Comparison of ENCODE assay signal across 10 cellular contexts in the genomic region with DNA sequence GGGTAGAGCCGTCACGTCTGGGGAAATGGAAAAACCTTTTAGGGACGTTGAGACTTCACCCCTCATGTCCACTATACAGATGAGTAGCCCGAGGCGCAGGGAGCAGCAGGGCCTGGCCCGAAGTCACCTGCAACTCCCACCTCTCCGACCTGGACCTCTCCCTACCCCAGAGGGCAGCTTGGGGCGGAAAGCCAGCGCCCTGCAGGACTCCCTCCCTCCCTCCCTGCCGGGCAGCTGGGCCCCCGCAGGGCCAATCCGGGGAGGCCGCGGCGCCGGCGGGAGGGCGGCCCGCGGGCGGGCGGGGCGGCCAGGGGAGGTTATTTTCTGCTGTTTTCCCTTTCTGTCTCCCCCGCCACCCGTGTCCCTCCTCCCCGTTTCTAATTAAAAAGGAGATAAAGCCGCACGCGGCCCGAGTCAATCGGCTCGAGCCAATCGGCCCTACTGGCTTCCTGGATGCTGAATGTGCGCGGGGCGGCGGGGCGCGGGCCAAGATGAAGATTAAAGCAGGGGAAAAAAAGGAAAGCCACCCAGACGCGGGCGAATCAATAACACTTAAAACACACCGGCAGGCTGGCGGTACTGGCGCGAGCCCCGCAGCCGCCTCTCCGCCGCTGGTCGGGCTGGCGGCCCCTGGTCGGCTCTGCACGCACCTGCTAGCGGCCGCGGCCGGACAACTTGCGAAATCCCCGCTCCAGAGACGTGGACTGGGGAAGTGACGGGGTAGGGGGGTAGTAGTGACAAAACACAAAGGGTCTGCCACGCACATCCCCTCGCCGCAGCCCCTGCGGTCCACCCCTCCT. TPM values are rescaled to one million over a fixed set of nuclear protein-coding genes. Genes with fewer than 3 reads are reported as not detected.
DNase-seq lines count a peak whose midpoint lies in the region; ATAC-seq, FAIRE-seq and TF ChIP-seq lines count a peak whose summit lies in the region.
"Had no signal": no experiment of that assay in that cellular context is flagged by ENCODE, and none has a peak within 500 bp of the region (broad histone marks: within the 10 kb centered on the region; RNA-seq: fewer than 3 reads in every experiment).

No MANE protein-coding gene starts in this region.

- dilution Hi-C loops in endothelial cell of umbilical vein (cut with MboI; ENCODE audit: extremely low pct_ligation_motif_present, low sequenced_read_pairs) = no loop called here

- DNase-seq in D341Med (ENCODE audit: low spot score) (peak; percentile 64), endothelial cell of umbilical vein (ENCODE audit: low read depth, low spot score) (no peak), pancreas (no peak), COLO829 (ENCODE audit: low spot score) (no peak), SK-N-DZ (ENCODE audit: low spot score) (no peak), SIG-M5 treated with dmso at 0.1 percent for 504 hours (lab: John Stamatoyannopoulos, UW; ENCODE audit: unreplicated experiment) (no peak)

- H3K4me1 ChIP-seq in endothelial cell of umbilical vein (ENCODE audit: control insufficient read depth, extremely low read depth, insufficient read depth, low read length) (no peaks in the 10 kb centered on the region), pancreas (peaks cover 0 to 3% (median 0%) of the 10 kb centered on the region in 3 donors)

- ATAC-seq in SK-N-SH treated with all-trans-retinoic acid at 6 μM for 48 hours (peak; percentile 23; the same call in 2 of the 3 replicates), pancreas (peak in 3 of 4 donors; percentile 33 to 52 (median 41)), HG03565 (IDR thresholded peaks at IDR 0.05; ENCODE audit: unreplicated experiment) (no peak)

- TF ChIP-seq CTCF in endothelial cell of umbilical vein (IDR thresholded peaks at IDR 0.05; ENCODE audit: extremely low read depth in 1 of 2, insufficient read depth in 1 of 2, low read depth in 1 of 2, low read length in 2 of 2) (no peak), pancreas (IDR thresholded peaks at IDR 0.05) (no peak)

- intact Hi-C loops in endothelial cell of umbilical vein (cut with micrococcal nuclease) = no loop called here
- intact Hi-C loops in pancreas (cut with DNase I) = loop anchor here in 1 of 3 donors (10.0 kb wide), 1 partner anchor 213 kb away; no protein-coding TSS in a partner anchor

- H3K27ac ChIP-seq in endothelial cell of umbilical vein (ENCODE audit: insufficient read depth, low read depth, low read length) = no peak overlapping the region
- H3K27ac ChIP-seq in pancreas = no peak overlapping the region

- 3% methylated on average over 63 to 66 of the region's 66 CpGs for WGBS in pancreas, 2 donors

- H3K9me1 ChIP-seq in endothelial cell of umbilical vein (replicated peaks; ENCODE audit: control insufficient read depth, extremely low read depth, insufficient read depth, low read length) = no peaks in the 10 kb centered on the region

- no peaks in the 10 kb centered on the region for H4K20me1 ChIP-seq in endothelial cell of umbilical vein (replicated peaks; ENCODE audit: control insufficient read depth, extremely low read depth, insufficient read depth, low read length)

- no TSS peak for BruUV-seq in endothelial cell of umbilical vein (replicated peaks; lab: Mats Ljungman, UMichigan)

- FAIRE-seq in endothelial cell of umbilical vein (lab: Jason Lieb, UNC) = no peak
- no peak for FAIRE-seq in pancreas (lab: Jason Lieb, UNC)

- H3K4me3 ChIP-seq in endothelial cell of umbilical vein (replicated peaks in 1 of 3; ENCODE audit: insufficient read depth in 1 of 3, low read depth in 1 of 3, low read length in 3 of 3) = no peak overlapping the region
- H3K4me3 ChIP-seq in pancreas = peak overlapping the region in 2 of 4 donors; percentile 15 to 43

- H3K27me3 ChIP-seq in endothelial cell of umbilical vein (ENCODE audit: control insufficient read depth in 2 of 2, insufficient read depth in 2 of 2, low read length in 2 of 2) (peaks cover 41 to 48% of the 10 kb centered on the region in 2 experiments), pancreas (peaks cover 0 to 5% (median 0%) of the 10 kb centered on the region in 4 donors)

- TF ChIP-seq POLR2A in endothelial cell of umbilical vein (IDR thresholded peaks at IDR 0.05; ENCODE audit: low read depth, low read length) = no peak

- no peaks in the 10 kb centered on the region for H3K36me3 ChIP-seq in endothelial cell of umbilical vein (ENCODE audit: control insufficient read depth in 2 of 2, extremely low read depth in 1 of 2, insufficient read depth in 2 of 2, low read length in 2 of 2)
- no peaks in the 10 kb centered on the region for H3K36me3 ChIP-seq in pancreas

- CTCF ChIA-PET in endothelial cell of umbilical vein (lab: Charles Lee) = no interaction called here

- H3K9me3 ChIP-seq in endothelial cell of umbilical vein (replicated peaks; ENCODE audit: control insufficient read depth, insufficient read depth, low read length) (no peaks in the 10 kb centered on the region), pancreas (no peaks in the 10 kb centered on the region)

- H2AFZ ChIP-seq in endothelial cell of umbilical vein (ENCODE audit: low read depth, low read length) = no peak overlapping the region

- no peak overlapping the region for H3K4me2 ChIP-seq in endothelial cell of umbilical vein (ENCODE audit: insufficient read depth, low read length)

- POLR2A ChIA-PET in endothelial cell of umbilical vein (lab: Charles Lee) = no interaction called here

- no peak overlapping the region for H3K9ac ChIP-seq in endothelial cell of umbilical vein (replicated peaks; ENCODE audit: extremely low read depth, insufficient read depth, low read length)

- H3K79me2 ChIP-seq in endothelial cell of umbilical vein (ENCODE audit: control insufficient read depth, insufficient read depth, low read length) = no peaks in the 10 kb centered on the region

TF ChIP-seq in SK-N-SH treated with all-trans-retinoic acid at 6 μM for 48 hours, 23 proteins besides CTCF, POLR2A, EP300 and RAD21:
- no peak for TF ChIP-seq TCF4 (CRISPR knock-in tag; IDR thresholded peaks at IDR 0.05; ENCODE audit: borderline replicate concordance)
- no peak for TF ChIP-seq SNAI2 (CRISPR knock-in tag; IDR thresholded peaks at IDR 0.05)
- no peak for TF ChIP-seq ZC3H10 (CRISPR knock-in tag; IDR thresholded peaks at IDR 0.05)
- TF ChIP-seq ZNF565 (CRISPR knock-in tag; conservative IDR thresholded peaks at IDR 0.05; ENCODE audit: low read depth) = no peak
- TF ChIP-seq, protein P1, sequence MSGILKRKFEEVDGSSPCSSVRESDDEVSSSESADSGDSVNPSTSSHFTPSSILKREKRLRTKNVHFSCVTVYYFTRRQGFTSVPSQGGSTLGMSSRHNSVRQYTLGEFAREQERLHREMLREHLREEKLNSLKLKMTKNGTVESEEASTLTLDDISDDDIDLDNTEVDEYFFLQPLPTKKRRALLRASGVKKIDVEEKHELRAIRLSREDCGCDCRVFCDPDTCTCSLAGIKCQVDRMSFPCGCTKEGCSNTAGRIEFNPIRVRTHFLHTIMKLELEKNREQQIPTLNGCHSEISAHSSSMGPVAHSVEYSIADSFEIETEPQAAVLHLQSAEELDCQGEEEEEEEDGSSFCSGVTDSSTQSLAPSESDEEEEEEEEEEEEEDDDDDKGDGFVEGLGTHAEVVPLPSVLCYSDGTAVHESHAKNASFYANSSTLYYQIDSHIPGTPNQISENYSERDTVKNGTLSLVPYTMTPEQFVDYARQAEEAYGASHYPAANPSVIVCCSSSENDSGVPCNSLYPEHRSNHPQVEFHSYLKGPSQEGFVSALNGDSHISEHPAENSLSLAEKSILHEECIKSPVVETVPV (CRISPR knock-in tag; IDR thresholded peaks at IDR 0.05) = no peak
- no peak for TF ChIP-seq CSDC2 (CRISPR knock-in tag; IDR thresholded peaks at IDR 0.05)

TF ChIP-seq in endothelial cell of umbilical vein, 7 proteins besides CTCF, POLR2A, EP300 and RAD21:
- TF ChIP-seq POLR2AphosphoS5 (IDR thresholded peaks at IDR 0.05; ENCODE audit: insufficient read depth, low read depth, low read length) (no peak), EZH2 (IDR thresholded peaks at IDR 0.05; ENCODE audit: borderline replicate concordance, low read depth, low read length, severe bottlenecking) (peak; percentile 60)

RNA-seq across cellular contexts. Expression of a gene that starts 1.8 kb away (rescaled TPM):
- total RNA-seq in endothelial cell of umbilical vein (not detected in 2 replicates), pancreas (under 1 TPM in 5 of 6 donors, not detected in 1; 0.09 to 0.31 (median 0.09) TPM)
- polyA plus RNA-seq in endothelial cell of umbilical vein (not detected in 2 replicates), pancreas (under 1 TPM; 0.04 to 0.12 TPM)
- not detected in 2 replicates for polyA plus RNA-seq in endothelial cell of umbilical vein (2011; cell fraction: cytosol; rRNA removed)
- not detected in 2 replicates for polyA plus RNA-seq in endothelial cell of umbilical vein (2011; cell fraction: nucleus; rRNA removed)
- not detected in 2 replicates for polyA plus RNA-seq in endothelial cell of umbilical vein (2012)
- not detected in 2 replicates for polyA minus RNA-seq in endothelial cell of umbilical vein
- polyA minus RNA-seq in endothelial cell of umbilical vein (2011; cell fraction: cytosol; rRNA and poly(A)+ RNA removed) = not detected
- not detected in 2 replicates for polyA minus RNA-seq in endothelial cell of umbilical vein (2011; cell fraction: nucleus; rRNA and poly(A)+ RNA removed)
- polyA plus RNA-seq in SK-N-DZ (2014; cell fraction: cytosol; rRNA removed) = not detected in 2 replicates
- polyA plus RNA-seq in SK-N-DZ (2014; cell fraction: nucleus; rRNA removed) = not detected in 2 replicates
- total RNA-seq: fibroblast of lung, NCI-H460 had no signal
- polyA plus RNA-seq: fibroblast of lung had no signal
